Comparison of ENCODE assay signal across 1 cellular context in the genomic region with DNA sequence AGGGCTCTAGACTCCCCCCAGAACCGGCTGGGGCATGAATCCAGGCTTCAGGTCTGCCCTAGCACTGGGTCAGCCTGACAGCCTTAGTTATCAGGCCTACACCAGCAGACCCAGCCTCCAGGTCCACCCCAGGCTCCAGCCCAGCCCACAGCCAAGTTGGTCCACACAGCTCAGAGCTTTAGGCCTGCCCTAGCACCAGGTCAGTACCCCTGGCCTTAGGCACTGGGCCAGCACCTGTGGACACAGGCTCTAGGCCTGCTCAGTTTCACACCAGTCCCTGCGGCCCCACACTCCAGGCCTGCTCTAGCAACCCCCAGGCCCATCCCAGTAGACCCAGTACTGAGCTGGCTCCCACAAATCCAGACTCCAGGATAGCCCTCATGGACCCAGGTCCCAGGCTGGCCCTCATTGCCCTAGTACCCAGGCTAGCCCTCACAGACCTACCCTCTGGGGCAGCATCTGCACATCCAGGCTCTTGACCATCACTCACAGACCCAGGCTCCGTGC.
TF ChIP-seq lines count a peak whose summit lies in the region.

No MANE protein-coding gene starts in this region.

TF ChIP-seq in H1, 55 proteins besides CTCF, POLR2A, EP300 and RAD21:
- TF ChIP-seq CEBPB (IDR thresholded peaks at IDR 0.05; ENCODE audit: low read depth, low read length) (no peak), KDM5A (IDR thresholded peaks at IDR 0.05; ENCODE audit: low read length) (no peak)
